8 cellular contexts compared by ENCODE assay signal in genomic region chr13:21668665-21669599, GRCh38. TPM values are rescaled to one million over a fixed set of nuclear protein-coding genes. Genes with fewer than 3 reads are reported as not detected.
DNase-seq lines count a peak whose midpoint lies in the region; FAIRE-seq and TF ChIP-seq lines count a peak whose summit lies in the region.

No MANE protein-coding gene starts in this region.

- peaks cover 11% of the 10 kb centered on the region for H3K27me3 ChIP-seq in bronchial epithelial cell (ENCODE audit: control insufficient read depth, insufficient read depth, low read length)
- peaks cover 60% of the 10 kb centered on the region for H3K27me3 ChIP-seq in suprapubic skin

- TF ChIP-seq CTCF in RWPE1 (conservative IDR thresholded peaks at IDR 0.05; ENCODE audit: low read depth), result no peak
- no peak for TF ChIP-seq CTCF in bronchial epithelial cell (IDR thresholded peaks at IDR 0.05; ENCODE audit: insufficient read depth, low read length, severe bottlenecking)
- TF ChIP-seq CTCF in lower leg skin (IDR thresholded peaks at IDR 0.05), result no peak
- no peak for TF ChIP-seq CTCF in suprapubic skin (IDR thresholded peaks at IDR 0.05)

- no peaks in the 10 kb centered on the region for H3K9me3 ChIP-seq in suprapubic skin

- intact Hi-C loops in lower leg skin (cut with DNase I; ENCODE audit: low total_unique reads), result no loop called here

- H3K4me3 ChIP-seq in bronchial epithelial cell (ENCODE audit: low read depth, low read length) (peak overlapping the region; percentile 42), lower leg skin (ENCODE audit: low read depth, poor library complexity, severe bottlenecking) (peak overlapping the region; percentile 20), suprapubic skin (peak overlapping the region; percentile 62)

- CTCF ChIA-PET in RWPE1 (lab: Yijun Ruan, JAX), result interaction anchor here (0.7 kb wide), 1 partner anchor 108 kb away, joined by 5 read pairs; no protein-coding TSS in a partner anchor

- TF ChIP-seq EP300 in suprapubic skin (IDR thresholded peaks at IDR 0.05), result no peak

- peak; percentile 37 for DNase-seq in NCI-H1105 treated with DMSO at 0.1 percent for 48 hours (lab: John Stamatoyannopoulos, UW)
- DNase-seq in NCI-H1105 (lab: John Stamatoyannopoulos, UW), result no peak
- DNase-seq in RWPE1 (ENCODE audit: low spot score), result no peak
- no peak for DNase-seq in bronchial epithelial cell (ENCODE audit: low read depth)
- DNase-seq in lower leg skin (ENCODE audit: low spot score in 2 of 2), result no peak
- peak in 1 of 2 donors; percentile 64 for DNase-seq in suprapubic skin (ENCODE audit: low spot score in 2 of 2)
- DNase-seq in activated CD4-positive, CD25-positive, alpha-beta regulatory T cell treated with anti-CD3 and anti-CD28 coated beads, Interleukin-2, amount 50 U/mL, for 72 hours, result no peak
- DNase-seq in UCSD-AML1 (lab: John Stamatoyannopoulos, UW; ENCODE audit: unreplicated experiment), result no peak

- 18 to 19% methylated on average over 49 of the region's 49 CpGs for WGBS in lower leg skin, 2 donors
- 22% methylated on average over 35 of the region's 49 CpGs for WGBS in suprapubic skin

- POLR2A ChIA-PET in RWPE1 (lab: Yijun Ruan, JAX; ENCODE audit: low non-redundant PET), result no interaction called here

- peaks cover 53% of the 10 kb centered on the region for H3K4me1 ChIP-seq in suprapubic skin

- FAIRE-seq in bronchial epithelial cell (lab: Jason Lieb, UNC), result peak; percentile 62

- H3K27ac ChIP-seq in RWPE1 (peak overlapping the region; percentile 70; the same call in 1 of the 2 replicates), suprapubic skin (no peak overlapping the region)

- H3K36me3 ChIP-seq in bronchial epithelial cell (ENCODE audit: control insufficient read depth, insufficient read depth, low read length) (no peaks in the 10 kb centered on the region), suprapubic skin (no peaks in the 10 kb centered on the region)

- TF ChIP-seq POLR2A in lower leg skin (IDR thresholded peaks at IDR 0.05) (no peak), suprapubic skin (IDR thresholded peaks at IDR 0.05) (no peak)

RNA-seq across cellular contexts. Expression of gene FGF9, which starts 1.9 kb away (rescaled TPM):
- total RNA-seq in bronchial epithelial cell (under 0.01 and 0.79 TPM in 2 replicates), lower leg skin (under 1 TPM in 3 of 4 donors, not detected in 1; 0.13 to 0.25 (median 0.15) TPM), suprapubic skin (not detected)
